Comparison of ENCODE assay signal across 8 cellular contexts in the genomic region with DNA sequence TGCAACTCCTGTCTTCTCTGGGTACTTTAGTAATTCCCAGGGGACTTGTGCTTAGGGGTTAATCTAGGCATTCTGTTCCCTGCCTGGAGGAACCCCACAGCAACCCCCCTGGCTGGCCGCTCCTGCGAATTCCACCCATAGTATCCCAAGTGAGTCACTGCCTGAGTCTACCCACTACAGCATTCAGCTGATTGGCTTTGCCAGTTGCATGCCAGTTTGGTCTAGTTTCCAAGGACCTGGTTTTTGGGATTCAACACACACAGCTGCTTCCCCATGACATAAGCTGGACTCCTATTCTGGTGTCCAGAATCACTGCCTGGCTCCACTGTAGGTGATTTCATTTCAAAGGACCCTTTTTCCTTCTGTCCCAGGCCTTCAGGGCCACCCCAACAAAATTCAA. TPM values are rescaled to one million over a fixed set of nuclear protein-coding genes. Genes with fewer than 3 reads are reported as not detected.
A peak's percentile ranks its signal among the peaks of the same experiment; 100 is the strongest.
DNase-seq lines count a peak whose midpoint lies in the region; ATAC-seq and TF ChIP-seq lines count a peak whose summit lies in the region.

No MANE protein-coding gene starts in this region.

- peaks cover 0 to 45% of the 10 kb centered on the region in 2 donors for H3K36me3 ChIP-seq in psoas muscle (ENCODE audit: insufficient read depth in 1 of 2, low read depth in 1 of 2)

- peaks cover 65% of the 10 kb centered on the region for H3K4me1 ChIP-seq in psoas muscle

- H3K27me3 ChIP-seq in psoas muscle (ENCODE audit: insufficient read depth in 3 of 3, low read length in 2 of 3): no peaks in the 10 kb centered on the region

- H3K27ac ChIP-seq in psoas muscle: peak overlapping the region; percentile 71

- H3K9me3 ChIP-seq in psoas muscle: no peaks in the 10 kb centered on the region

- TF ChIP-seq CTCF in fibroblast of villous mesenchyme (IDR thresholded peaks at IDR 0.05; ENCODE audit: insufficient read depth, low read depth, low read length): no peak
- no peak for TF ChIP-seq CTCF in psoas muscle (IDR thresholded peaks at IDR 0.05)
- TF ChIP-seq CTCF in GM13977 (IDR thresholded peaks at IDR 0.05; ENCODE audit: extremely low read depth, insufficient read depth, missing control alignments): no peak

- H3K4me3 ChIP-seq in fibroblast of villous mesenchyme (ENCODE audit: low read depth, low read length) (no peak overlapping the region), psoas muscle (no peak overlapping the region)

- 22 to 51% (median 24%) methylated on average over 2 of the region's 2 CpGs for WGBS in psoas muscle, 3 donors

- in situ Hi-C loops in GM13977 (cut with MboI; ENCODE audit: low pct_unique_long_range_greater_than_20kb, low sequenced_read_pairs, unreplicated experiment): loop anchor here (5.0 kb wide), 1 partner anchor 165 kb away; a partner anchor contains a TSS

- ATAC-seq in SK-N-SH treated with all-trans-retinoic acid at 6 μM for 48 hours (peak; percentile 90), psoas muscle (peak; percentile 71 to 77 (median 74)), GM19035 (IDR thresholded peaks at IDR 0.05; ENCODE audit: unreplicated experiment) (no peak)

- intact Hi-C loops in psoas muscle (cut with DNase I): no loop called here

- DNase-seq in D341Med (ENCODE audit: low spot score) (peak; percentile 71), fibroblast of villous mesenchyme (ENCODE audit: low read depth) (peak; percentile 72), psoas muscle (peak; percentile 65 to 83), GM13977 (ENCODE audit: low spot score) (no peak), NCI-H1417 treated with DMSO at 0.1 percent for 48 hours (lab: John Stamatoyannopoulos, UW) (no peak), NCI-H2029 (lab: John Stamatoyannopoulos, UW) (no peak)

TF ChIP-seq in SK-N-SH treated with all-trans-retinoic acid at 6 μM for 48 hours, 23 proteins besides CTCF, POLR2A, EP300 and RAD21:
- TF ChIP-seq CSDC2 (CRISPR knock-in tag; IDR thresholded peaks at IDR 0.05): 0 out of 2 replicates have a peak, but pooled peaks have one; percentile 28
- no peak for TF ChIP-seq BACH2 (CRISPR knock-in tag; IDR thresholded peaks at IDR 0.05; ENCODE audit: borderline replicate concordance)
TF ChIP-seq in SK-N-SH treated with all-trans-retinoic acid at 6 μM for 48 hours: peak in this region for 1.

RNA-seq across cellular contexts. Expression of a gene that starts 40.3 kb away (rescaled TPM):
- total RNA-seq in fibroblast of villous mesenchyme: 60.9 and 94.7 TPM in 2 replicates
- total RNA-seq in psoas muscle: 10 to 100 TPM; 21.7 to 43.1 (median 28.0) TPM
- polyA plus RNA-seq in psoas muscle: 10 to 100 TPM; 16.0 to 26.0 (median 19.7) TPM

Comparison
In these comparisons a context has a peak if more than half of its experiments do, and no peak if none do; other contexts are left out.
1. DNase-seq: peak in D341Med (single experiment), fibroblast of villous mesenchyme (single experiment) and psoas muscle (2 of 2); none in GM13977 (single experiment), NCI-H1417 treated with DMSO at 0.1 percent for 48 hours (single experiment) and NCI-H2029 (single experiment).